22 cellular contexts compared by ENCODE assay signal in genomic region chr4:146930673-146931072, GRCh38.
"Had no signal": no experiment of that assay in that cellular context is flagged by ENCODE, and none has a peak within 500 bp of the region (broad histone marks: within the 10 kb centered on the region; RNA-seq: fewer than 3 reads in every experiment).

No MANE protein-coding gene starts in this region.

- DNase-seq: hypothalamus; immature natural killer cell; kidney; left colon; left lung; lower lobe of right lung; mammary epithelial cell; mesenchymal stem cell; naive thymus-derived CD8-positive, alpha-beta T cell; nucleus accumbens; pancreas; posterior cingulate gyrus; retina; right cardiac atrium; stimulated activated CD4-positive, alpha-beta T cell treated with anti-CD3 and anti-CD28 coated beads, Interleukin-12 subunit alpha, Interleukin-12 subunit beta, amount 100 ng/mL, for 4 hours; stimulated activated CD4-positive, alpha-beta T cell treated with anti-CD3 and anti-CD28 coated beads, Interleukin-15, amount 100 ng/mL, for 24 hours; stimulated activated CD4-positive, alpha-beta T cell treated with anti-CD3 and anti-CD28 coated beads, Interleukin-2, amount 100 ng/mL, for 24 hours; stimulated activated CD4-positive, alpha-beta T cell treated with anti-CD3 and anti-CD28 coated beads, Interleukin-4, amount 100 ng/mL, for 1 hour; stimulated activated naive B cell treated with anti-CD40 and anti-IgM and Interleukin-4, amounts not matched to agents 10 μg/mL and 1 μg/mL and 100 μg/mL, for 72 hours; substantia nigra; uterus had no signal

- ATAC-seq: left colon; left lung; lower lobe of right lung; naive thymus-derived CD8-positive, alpha-beta T cell; pancreas; right cardiac atrium; sciatic nerve; stimulated activated naive B cell treated with anti-CD40 and anti-IgM and Interleukin-4, amounts not matched to agents 10 μg/mL and 1 μg/mL and 100 μg/mL, for 72 hours had no signal
